ENCODE assay signal across 8 cellular contexts in the genomic region with DNA sequence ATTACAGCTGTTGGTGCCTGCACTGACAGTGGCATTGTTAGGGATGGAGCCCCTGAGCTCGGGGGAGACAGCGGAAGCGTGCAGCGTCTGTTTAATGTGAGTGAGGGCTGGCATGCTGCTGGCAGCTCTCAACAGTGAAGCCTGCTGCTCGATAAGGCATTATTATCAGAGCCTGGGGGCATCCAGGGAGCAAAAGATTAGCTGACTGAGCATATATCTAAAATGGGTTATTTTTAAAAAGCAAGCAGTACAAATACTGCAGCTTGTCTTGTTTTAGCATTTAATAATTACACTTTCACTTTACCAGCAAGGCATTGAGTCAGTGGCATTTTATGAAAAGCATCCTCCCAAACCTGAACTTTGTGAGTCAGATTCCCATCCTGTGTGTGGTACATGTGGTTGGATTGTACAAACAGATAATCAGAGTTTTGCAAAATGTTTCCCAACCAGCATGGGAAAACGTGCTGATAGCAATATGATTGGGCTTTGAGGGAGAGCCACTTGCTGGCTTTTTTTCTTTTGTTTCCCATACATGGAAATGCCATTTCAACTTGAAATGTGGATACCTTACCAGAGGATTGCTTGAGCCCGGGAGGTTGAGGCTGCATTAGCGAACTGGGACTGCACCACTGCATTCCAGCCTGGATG.
A peak's percentile ranks its signal among the peaks of the same experiment; 100 is the strongest.
DNase-seq lines count a peak whose midpoint lies in the region; ATAC-seq, FAIRE-seq and TF ChIP-seq lines count a peak whose summit lies in the region.

No MANE protein-coding gene starts in this region.

- H4K20me1 ChIP-seq in endothelial cell of umbilical vein (replicated peaks; ENCODE audit: control insufficient read depth, extremely low read depth, insufficient read depth, low read length): no peaks in the 10 kb centered on the region
- H4K20me1 ChIP-seq in neural cell (ENCODE audit: insufficient read depth): no peaks in the 10 kb centered on the region

- H3K4me2 ChIP-seq in endothelial cell of umbilical vein (ENCODE audit: insufficient read depth, low read length) (peak overlapping the region; percentile 85), neural cell (ENCODE audit: low read length) (no peak overlapping the region)

- H3K27me3 ChIP-seq in BE2C (no peaks in the 10 kb centered on the region), endothelial cell of umbilical vein (ENCODE audit: control insufficient read depth in 2 of 2, insufficient read depth in 2 of 2, low read length in 2 of 2) (no peaks in the 10 kb centered on the region), neural cell (ENCODE audit: insufficient read depth, low read depth, low read length) (no peaks in the 10 kb centered on the region)

- CTCF ChIA-PET in endothelial cell of umbilical vein (lab: Charles Lee): interaction anchor here (0.9 to 4.7 kb wide), 11 partner anchors 11 to 655 kb away, joined by 3 to 42 read pairs (median 4); a partner anchor contains a TSS

- BruUV-seq in endothelial cell of umbilical vein (replicated peaks; lab: Mats Ljungman, UMichigan): TSS peak; percentile 34

- ATAC-seq in HG03442 (IDR thresholded peaks at IDR 0.05; ENCODE audit: unreplicated experiment): peak; percentile 30
- no peak for ATAC-seq in HG02884 (IDR thresholded peaks at IDR 0.05; ENCODE audit: unreplicated experiment)
- no peak for ATAC-seq in HG02840 (IDR thresholded peaks at IDR 0.05; ENCODE audit: low FRiP score, unreplicated experiment)

- no peaks in the 10 kb centered on the region for H3K9me1 ChIP-seq in endothelial cell of umbilical vein (replicated peaks; ENCODE audit: control insufficient read depth, extremely low read depth, insufficient read depth, low read length)

- POLR2A ChIA-PET in endothelial cell of umbilical vein (lab: Charles Lee): interaction anchor here (2.1 kb wide), 1 partner anchor 290 kb away, joined by 6 read pairs; a partner anchor contains a TSS

- TF ChIP-seq CTCF in BE2C (IDR thresholded peaks at IDR 0.05; ENCODE audit: low read depth, low read length): no peak
- no peak for TF ChIP-seq CTCF in endothelial cell of umbilical vein (IDR thresholded peaks at IDR 0.05; ENCODE audit: extremely low read depth in 1 of 2, insufficient read depth in 1 of 2, low read depth in 1 of 2, low read length in 2 of 2)
- TF ChIP-seq CTCF in neural cell (IDR thresholded peaks at IDR 0.05; ENCODE audit: poor library complexity, severe bottlenecking): no peak

- peaks cover 71% of the 10 kb centered on the region for H3K4me1 Mint-ChIP-seq in T-helper 2 cell treated with Interferon-gamma antibody and Interleukin-4, amounts not matched to agents 5 μg/mL and 100 μg/mL, for 36 hours (ENCODE audit: low read depth)

- H2AFZ ChIP-seq in endothelial cell of umbilical vein (ENCODE audit: low read depth, low read length) (no peak overlapping the region), neural cell (ENCODE audit: low read depth, low read length) (no peak overlapping the region)

- TF ChIP-seq EP300 in neural cell (conservative IDR thresholded peaks at IDR 0.05; ENCODE audit: poor library complexity, severe bottlenecking): peak; percentile 57

- peaks cover 35% of the 10 kb centered on the region for H3K4me1 ChIP-seq in BE2C
- peaks cover 63% of the 10 kb centered on the region for H3K4me1 ChIP-seq in endothelial cell of umbilical vein (ENCODE audit: control insufficient read depth, extremely low read depth, insufficient read depth, low read length)

- no peaks in the 10 kb centered on the region for H3K9me2 ChIP-seq in neural cell (ENCODE audit: insufficient read depth, low read length)

- H3K79me2 ChIP-seq in endothelial cell of umbilical vein (ENCODE audit: control insufficient read depth, insufficient read depth, low read length) (peaks cover 13% of the 10 kb centered on the region), neural cell (replicated peaks; ENCODE audit: insufficient read depth, low read length) (no peaks in the 10 kb centered on the region)

- dilution Hi-C loops in endothelial cell of umbilical vein (cut with MboI; ENCODE audit: extremely low pct_ligation_motif_present, low sequenced_read_pairs): loop anchor here (25.0 kb wide), 2 partner anchors 185 to 265 kb away; a partner anchor contains a TSS

- H3K36me3 ChIP-seq in BE2C (no peaks in the 10 kb centered on the region), endothelial cell of umbilical vein (ENCODE audit: control insufficient read depth in 2 of 2, extremely low read depth in 1 of 2, insufficient read depth in 2 of 2, low read length in 2 of 2) (no peaks in the 10 kb centered on the region), neural cell (ENCODE audit: insufficient read depth, low read length) (no peaks in the 10 kb centered on the region)

- FAIRE-seq in endothelial cell of umbilical vein (lab: Jason Lieb, UNC): peak; percentile 77

- TF ChIP-seq POLR2A in endothelial cell of umbilical vein (IDR thresholded peaks at IDR 0.05; ENCODE audit: low read depth, low read length): no peak

- H3K27ac ChIP-seq in endothelial cell of umbilical vein (ENCODE audit: insufficient read depth, low read depth, low read length): peak overlapping the region; percentile 90
- peak overlapping the region; percentile 26 for H3K27ac ChIP-seq in neural cell (ENCODE audit: low read length)

- intact Hi-C loops in endothelial cell of umbilical vein (cut with micrococcal nuclease): loop anchor here (1.0 kb wide), 3 partner anchors 90 to 365 kb away; a partner anchor contains a TSS

- DNase-seq in BE2C (peak; percentile 94), endothelial cell of umbilical vein (ENCODE audit: low read depth, low spot score) (peak; percentile 96), NCI-H82 (lab: John Stamatoyannopoulos, UW) (no peak)
- DNase-seq in T-helper 2 cell treated with Interferon-gamma antibody and Interleukin-4, amounts not matched to agents 5 μg/mL and 100 μg/mL, for 36 hours (ENCODE audit: low spot score): peak; percentile 74

- peak overlapping the region; percentile 79 for H3K9ac ChIP-seq in endothelial cell of umbilical vein (replicated peaks; ENCODE audit: extremely low read depth, insufficient read depth, low read length)
- peak overlapping the region; percentile 20 for H3K9ac ChIP-seq in neural cell (ENCODE audit: low read length)

- H3K9me3 ChIP-seq in BE2C: no peaks in the 10 kb centered on the region
- no peaks in the 10 kb centered on the region for H3K9me3 ChIP-seq in endothelial cell of umbilical vein (replicated peaks; ENCODE audit: control insufficient read depth, insufficient read depth, low read length)
- H3K9me3 ChIP-seq in neural cell (ENCODE audit: low read length): no peaks in the 10 kb centered on the region

- peak overlapping the region; percentile 84 for H3K4me3 Mint-ChIP-seq in T-helper 2 cell treated with Interferon-gamma antibody and Interleukin-4, amounts not matched to agents 5 μg/mL and 100 μg/mL, for 36 hours

- no peaks in the 10 kb centered on the region for H3F3A ChIP-seq in neural cell (ENCODE audit: insufficient read depth, low read length, poor library complexity, severe bottlenecking)

- no peak for TF ChIP-seq RAD21 in neural cell (conservative IDR thresholded peaks at IDR 0.05)

- H3K27me3 Mint-ChIP-seq in T-helper 2 cell treated with Interferon-gamma antibody and Interleukin-4, amounts not matched to agents 5 μg/mL and 100 μg/mL, for 36 hours (ENCODE audit: low read depth): no peaks in the 10 kb centered on the region

- H3K27ac Mint-ChIP-seq in T-helper 2 cell treated with Interferon-gamma antibody and Interleukin-4, amounts not matched to agents 5 μg/mL and 100 μg/mL, for 36 hours: peak overlapping the region; percentile 82

- H3K36me3 Mint-ChIP-seq in T-helper 2 cell treated with Interferon-gamma antibody and Interleukin-4, amounts not matched to agents 5 μg/mL and 100 μg/mL, for 36 hours (ENCODE audit: low read depth): peaks cover 61% of the 10 kb centered on the region

- H3K4me3 ChIP-seq in BE2C (ENCODE audit: low read depth, low read length) (peak overlapping the region; percentile 57), endothelial cell of umbilical vein (replicated peaks in 1 of 3; ENCODE audit: insufficient read depth in 1 of 3, low read depth in 1 of 3, low read length in 3 of 3) (peak overlapping the region; percentile 9 to 80 (median 42)), neural cell (ENCODE audit: low read length) (peak overlapping the region; percentile 39)

- H3K9me3 Mint-ChIP-seq in T-helper 2 cell treated with Interferon-gamma antibody and Interleukin-4, amounts not matched to agents 5 μg/mL and 100 μg/mL, for 36 hours: no peaks in the 10 kb centered on the region

TF ChIP-seq in endothelial cell of umbilical vein, 7 proteins besides CTCF, POLR2A, EP300 and RAD21:
- TF ChIP-seq JUN (IDR thresholded peaks at IDR 0.05; ENCODE audit: borderline replicate concordance, insufficient read depth, insufficient read length, low read depth): peak; percentile 89
- TF ChIP-seq EZH2 (IDR thresholded peaks at IDR 0.05; ENCODE audit: borderline replicate concordance, low read depth, low read length, severe bottlenecking): no peak
- TF ChIP-seq MYC (IDR thresholded peaks at IDR 0.05; ENCODE audit: low read depth, low read length): no peak
- TF ChIP-seq POLR2AphosphoS5 (IDR thresholded peaks at IDR 0.05; ENCODE audit: insufficient read depth, low read depth, low read length): peak; percentile 84
- TF ChIP-seq FOS (IDR thresholded peaks at IDR 0.05; ENCODE audit: borderline replicate concordance, insufficient read depth, low read length): peak; percentile 82
- TF ChIP-seq, protein P1, sequence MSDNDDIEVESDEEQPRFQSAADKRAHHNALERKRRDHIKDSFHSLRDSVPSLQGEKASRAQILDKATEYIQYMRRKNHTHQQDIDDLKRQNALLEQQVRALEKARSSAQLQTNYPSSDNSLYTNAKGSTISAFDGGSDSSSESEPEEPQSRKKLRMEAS (IDR thresholded peaks at IDR 0.05; ENCODE audit: insufficient read depth, insufficient read length): peak; percentile 65
- peak; percentile 98 for TF ChIP-seq GATA2 (IDR thresholded peaks at IDR 0.05; ENCODE audit: insufficient read depth, insufficient read length, low read depth, low read length)
TF ChIP-seq in endothelial cell of umbilical vein: peak in this region for 5.

TF ChIP-seq in neural cell, 6 proteins besides CTCF, POLR2A, EP300 and RAD21 (continues in another document):
- TF ChIP-seq POLR2AphosphoS5 (IDR thresholded peaks at IDR 0.05) (peak; percentile 42), MXI1 (conservative IDR thresholded peaks at IDR 0.05; ENCODE audit: poor library complexity, severe bottlenecking) (no peak)
